In the genomic region with DNA sequence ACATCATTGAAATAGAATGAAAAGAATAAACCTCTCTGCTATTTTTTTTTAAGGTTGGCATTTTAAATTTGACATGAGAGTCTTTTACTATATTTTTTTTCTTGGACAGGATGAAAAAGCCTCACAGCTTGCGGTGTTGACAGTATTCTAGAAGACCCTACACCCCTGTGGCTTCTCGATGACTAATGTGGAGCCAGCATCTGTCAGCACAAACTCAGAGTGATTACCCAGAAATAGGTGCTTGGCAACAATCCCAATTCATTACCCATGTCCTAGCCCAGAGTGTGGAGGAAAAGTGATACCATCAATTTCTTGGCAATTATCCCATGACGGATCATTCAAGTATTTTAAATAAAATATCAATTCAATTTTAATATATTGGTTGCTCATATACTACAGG, we compare ENCODE assay signal across 1 cellular context.
TF ChIP-seq lines count a peak whose summit lies in the region.

No MANE protein-coding gene starts in this region.

TF ChIP-seq in SK-N-SH, 30 proteins besides CTCF, POLR2A, EP300 and RAD21 (continued from another document):
- TF ChIP-seq MEF2A (IDR thresholded peaks at IDR 0.05; ENCODE audit: borderline replicate concordance, low read depth) (no peak), JUND (IDR thresholded peaks at IDR 0.05) (no peak), SMC3 (IDR thresholded peaks at IDR 0.05; ENCODE audit: low read depth, low read length) (no peak), ELF1 (IDR thresholded peaks at IDR 0.05) (no peak), GATA2 (CRISPR knock-in tag; IDR thresholded peaks at IDR 0.05) (no peak), TAF1 (IDR thresholded peaks at IDR 0.05; ENCODE audit: borderline replicate concordance, low read depth, low read length) (no peak)
- TF ChIP-seq, protein P1, sequence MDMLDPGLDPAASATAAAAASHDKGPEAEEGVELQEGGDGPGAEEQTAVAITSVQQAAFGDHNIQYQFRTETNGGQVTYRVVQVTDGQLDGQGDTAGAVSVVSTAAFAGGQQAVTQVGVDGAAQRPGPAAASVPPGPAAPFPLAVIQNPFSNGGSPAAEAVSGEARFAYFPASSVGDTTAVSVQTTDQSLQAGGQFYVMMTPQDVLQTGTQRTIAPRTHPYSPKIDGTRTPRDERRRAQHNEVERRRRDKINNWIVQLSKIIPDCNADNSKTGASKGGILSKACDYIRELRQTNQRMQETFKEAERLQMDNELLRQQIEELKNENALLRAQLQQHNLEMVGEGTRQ (IDR thresholded peaks at IDR 0.05; ENCODE audit: borderline replicate concordance, low read depth, low read length) = no peak
- TF ChIP-seq, protein P2, sequence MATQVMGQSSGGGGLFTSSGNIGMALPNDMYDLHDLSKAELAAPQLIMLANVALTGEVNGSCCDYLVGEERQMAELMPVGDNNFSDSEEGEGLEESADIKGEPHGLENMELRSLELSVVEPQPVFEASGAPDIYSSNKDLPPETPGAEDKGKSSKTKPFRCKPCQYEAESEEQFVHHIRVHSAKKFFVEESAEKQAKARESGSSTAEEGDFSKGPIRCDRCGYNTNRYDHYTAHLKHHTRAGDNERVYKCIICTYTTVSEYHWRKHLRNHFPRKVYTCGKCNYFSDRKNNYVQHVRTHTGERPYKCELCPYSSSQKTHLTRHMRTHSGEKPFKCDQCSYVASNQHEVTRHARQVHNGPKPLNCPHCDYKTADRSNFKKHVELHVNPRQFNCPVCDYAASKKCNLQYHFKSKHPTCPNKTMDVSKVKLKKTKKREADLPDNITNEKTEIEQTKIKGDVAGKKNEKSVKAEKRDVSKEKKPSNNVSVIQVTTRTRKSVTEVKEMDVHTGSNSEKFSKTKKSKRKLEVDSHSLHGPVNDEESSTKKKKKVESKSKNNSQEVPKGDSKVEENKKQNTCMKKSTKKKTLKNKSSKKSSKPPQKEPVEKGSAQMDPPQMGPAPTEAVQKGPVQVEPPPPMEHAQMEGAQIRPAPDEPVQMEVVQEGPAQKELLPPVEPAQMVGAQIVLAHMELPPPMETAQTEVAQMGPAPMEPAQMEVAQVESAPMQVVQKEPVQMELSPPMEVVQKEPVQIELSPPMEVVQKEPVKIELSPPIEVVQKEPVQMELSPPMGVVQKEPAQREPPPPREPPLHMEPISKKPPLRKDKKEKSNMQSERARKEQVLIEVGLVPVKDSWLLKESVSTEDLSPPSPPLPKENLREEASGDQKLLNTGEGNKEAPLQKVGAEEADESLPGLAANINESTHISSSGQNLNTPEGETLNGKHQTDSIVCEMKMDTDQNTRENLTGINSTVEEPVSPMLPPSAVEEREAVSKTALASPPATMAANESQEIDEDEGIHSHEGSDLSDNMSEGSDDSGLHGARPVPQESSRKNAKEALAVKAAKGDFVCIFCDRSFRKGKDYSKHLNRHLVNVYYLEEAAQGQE (IDR thresholded peaks at IDR 0.05; ENCODE audit: low read depth, low read length) = no peak
